In the genomic region with DNA sequence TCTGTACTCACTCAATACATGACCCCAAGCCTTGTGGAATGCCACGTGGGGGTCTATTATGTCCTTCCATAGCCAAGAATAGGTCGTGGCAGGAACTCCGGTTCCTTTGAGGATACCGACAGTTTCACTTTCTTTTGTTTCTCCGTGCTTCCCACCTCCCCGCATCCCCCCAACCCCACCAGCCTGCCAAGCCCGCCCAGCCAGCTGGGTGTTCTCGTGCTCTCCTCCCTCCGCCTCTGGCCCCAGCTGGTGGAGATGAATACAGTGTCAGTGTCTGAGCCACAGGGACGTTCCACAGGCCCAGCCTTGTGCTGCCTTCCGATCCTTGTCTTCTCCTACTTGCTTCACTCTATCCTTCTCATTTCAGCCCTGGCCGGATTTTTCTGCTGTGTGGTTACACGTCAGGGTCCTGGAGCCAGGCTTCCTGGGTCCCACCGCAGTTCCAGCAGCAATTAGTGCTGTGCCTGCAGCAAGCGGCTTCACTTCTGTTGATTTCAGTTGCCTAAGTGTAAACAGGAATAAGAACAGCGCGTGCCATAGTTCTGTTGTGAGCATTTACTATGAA, we compare ENCODE assay signal across 1 cellular context.
TF ChIP-seq lines count a peak whose summit lies in the region.

No MANE protein-coding gene starts in this region.

TF ChIP-seq in K562, 482 proteins besides CTCF, POLR2A, EP300 and RAD21 (continues in another document):
- TF ChIP-seq ZFX (CRISPR knock-in tag; IDR thresholded peaks at IDR 0.05) (peak; percentile 42), MAFF (IDR thresholded peaks at IDR 0.05; ENCODE audit: low read length) (no peak), SIN3A (IDR thresholded peaks at IDR 0.05; ENCODE audit: borderline replicate concordance in 2 of 2, control insufficient read depth in 1 of 2, low read depth in 2 of 2, low read length in 2 of 2) (peak; percentile 60 to 83; a peak in 2 of 4 replicates), ZNF174 (CRISPR knock-in tag; IDR thresholded peaks at IDR 0.05) (no peak), ZNF589 (CRISPR knock-in tag; IDR thresholded peaks at IDR 0.05; ENCODE audit: low read depth) (0 out of 2 replicates have a peak, but pooled peaks have one; percentile 10), HDAC6 (IDR thresholded peaks at IDR 0.05; ENCODE audit: low read depth, low read length) (no peak), MYNN (IDR thresholded peaks at IDR 0.05) (peak; percentile 14; the same call in 1 of the 2 replicates), MYNN (CRISPR knock-in tag; IDR thresholded peaks at IDR 0.05) (no peak), DIDO1 (tag; IDR thresholded peaks at IDR 0.05; ENCODE audit: low read depth) (no peak), HDAC1 (IDR thresholded peaks at IDR 0.05) (peak in 1 of 2 experiments; percentile 52; a peak in 1 of 4 replicates), MCM3 (IDR thresholded peaks at IDR 0.05) (no peak), BHLHE40 (IDR thresholded peaks at IDR 0.05; ENCODE audit: low read length) (peak; percentile 66), NONO (IDR thresholded peaks at IDR 0.05; ENCODE audit: low read depth in 2 of 2, low read length in 1 of 2) (no peak), ZNF121 (CRISPR knock-in tag; conservative IDR thresholded peaks at IDR 0.05) (no peak), ETV1 (tag; conservative IDR thresholded peaks at IDR 0.05; ENCODE audit: low read depth) (no peak), NFIC (IDR thresholded peaks at IDR 0.05) (0 out of 2 replicates have a peak, but pooled peaks have one; percentile 10), TAF7 (tag; IDR thresholded peaks at IDR 0.05) (no peak), MYC (IDR thresholded peaks at IDR 0.05; ENCODE audit: low read depth, low read length) (no peak), MYC (CRISPR knock-in tag; IDR thresholded peaks at IDR 0.05; ENCODE audit: borderline replicate concordance, low read depth) (no peak), PHF20 (IDR thresholded peaks at IDR 0.05; ENCODE audit: partially characterized antibody) (peak; percentile 9), POLR2H (tag; IDR thresholded peaks at IDR 0.05; ENCODE audit: low read depth) (no peak)
- TF ChIP-seq, protein P1, sequence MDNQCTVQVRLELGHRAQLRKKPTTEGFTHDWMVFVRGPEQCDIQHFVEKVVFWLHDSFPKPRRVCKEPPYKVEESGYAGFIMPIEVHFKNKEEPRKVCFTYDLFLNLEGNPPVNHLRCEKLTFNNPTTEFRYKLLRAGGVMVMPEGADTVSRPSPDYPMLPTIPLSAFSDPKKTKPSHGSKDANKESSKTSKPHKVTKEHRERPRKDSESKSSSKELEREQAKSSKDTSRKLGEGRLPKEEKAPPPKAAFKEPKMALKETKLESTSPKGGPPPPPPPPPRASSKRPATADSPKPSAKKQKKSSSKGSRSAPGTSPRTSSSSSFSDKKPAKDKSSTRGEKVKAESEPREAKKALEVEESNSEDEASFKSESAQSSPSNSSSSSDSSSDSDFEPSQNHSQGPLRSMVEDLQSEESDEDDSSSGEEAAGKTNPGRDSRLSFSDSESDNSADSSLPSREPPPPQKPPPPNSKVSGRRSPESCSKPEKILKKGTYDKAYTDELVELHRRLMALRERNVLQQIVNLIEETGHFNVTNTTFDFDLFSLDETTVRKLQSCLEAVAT (IDR thresholded peaks at IDR 0.05), result peak in 1 of 2 experiments; percentile 77; a peak in 2 of 4 replicates
- TF ChIP-seq, protein P2, sequence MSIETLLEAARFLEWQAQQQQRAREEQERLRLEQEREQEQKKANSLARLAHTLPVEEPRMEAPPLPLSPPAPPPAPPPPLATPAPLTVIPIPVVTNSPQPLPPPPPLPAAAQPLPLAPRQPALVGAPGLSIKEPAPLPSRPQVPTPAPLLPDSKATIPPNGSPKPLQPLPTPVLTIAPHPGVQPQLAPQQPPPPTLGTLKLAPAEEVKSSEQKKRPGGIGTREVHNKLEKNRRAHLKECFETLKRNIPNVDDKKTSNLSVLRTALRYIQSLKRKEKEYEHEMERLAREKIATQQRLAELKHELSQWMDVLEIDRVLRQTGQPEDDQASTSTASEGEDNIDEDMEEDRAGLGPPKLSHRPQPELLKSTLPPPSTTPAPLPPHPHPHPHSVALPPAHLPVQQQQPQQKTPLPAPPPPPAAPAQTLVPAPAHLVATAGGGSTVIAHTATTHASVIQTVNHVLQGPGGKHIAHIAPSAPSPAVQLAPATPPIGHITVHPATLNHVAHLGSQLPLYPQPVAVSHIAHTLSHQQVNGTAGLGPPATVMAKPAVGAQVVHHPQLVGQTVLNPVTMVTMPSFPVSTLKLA (conservative IDR thresholded peaks at IDR 0.05), result peak in 1 of 2 experiments; percentile 55; a peak in 1 of 4 replicates
- TF ChIP-seq, protein P3, sequence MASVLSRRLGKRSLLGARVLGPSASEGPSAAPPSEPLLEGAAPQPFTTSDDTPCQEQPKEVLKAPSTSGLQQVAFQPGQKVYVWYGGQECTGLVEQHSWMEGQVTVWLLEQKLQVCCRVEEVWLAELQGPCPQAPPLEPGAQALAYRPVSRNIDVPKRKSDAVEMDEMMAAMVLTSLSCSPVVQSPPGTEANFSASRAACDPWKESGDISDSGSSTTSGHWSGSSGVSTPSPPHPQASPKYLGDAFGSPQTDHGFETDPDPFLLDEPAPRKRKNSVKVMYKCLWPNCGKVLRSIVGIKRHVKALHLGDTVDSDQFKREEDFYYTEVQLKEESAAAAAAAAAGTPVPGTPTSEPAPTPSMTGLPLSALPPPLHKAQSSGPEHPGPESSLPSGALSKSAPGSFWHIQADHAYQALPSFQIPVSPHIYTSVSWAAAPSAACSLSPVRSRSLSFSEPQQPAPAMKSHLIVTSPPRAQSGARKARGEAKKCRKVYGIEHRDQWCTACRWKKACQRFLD (CRISPR knock-in tag; IDR thresholded peaks at IDR 0.05), result 0 out of 2 replicates have a peak, but pooled peaks have one; percentile 41
- TF ChIP-seq, protein P4, sequence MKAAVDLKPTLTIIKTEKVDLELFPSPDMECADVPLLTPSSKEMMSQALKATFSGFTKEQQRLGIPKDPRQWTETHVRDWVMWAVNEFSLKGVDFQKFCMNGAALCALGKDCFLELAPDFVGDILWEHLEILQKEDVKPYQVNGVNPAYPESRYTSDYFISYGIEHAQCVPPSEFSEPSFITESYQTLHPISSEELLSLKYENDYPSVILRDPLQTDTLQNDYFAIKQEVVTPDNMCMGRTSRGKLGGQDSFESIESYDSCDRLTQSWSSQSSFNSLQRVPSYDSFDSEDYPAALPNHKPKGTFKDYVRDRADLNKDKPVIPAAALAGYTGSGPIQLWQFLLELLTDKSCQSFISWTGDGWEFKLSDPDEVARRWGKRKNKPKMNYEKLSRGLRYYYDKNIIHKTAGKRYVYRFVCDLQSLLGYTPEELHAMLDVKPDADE (conservative IDR thresholded peaks at IDR 0.05; ENCODE audit: control insufficient read depth, low read depth, low read length), result 0 out of 2 replicates have a peak, but pooled peaks have one; percentile 39
- TF ChIP-seq, protein P5, sequence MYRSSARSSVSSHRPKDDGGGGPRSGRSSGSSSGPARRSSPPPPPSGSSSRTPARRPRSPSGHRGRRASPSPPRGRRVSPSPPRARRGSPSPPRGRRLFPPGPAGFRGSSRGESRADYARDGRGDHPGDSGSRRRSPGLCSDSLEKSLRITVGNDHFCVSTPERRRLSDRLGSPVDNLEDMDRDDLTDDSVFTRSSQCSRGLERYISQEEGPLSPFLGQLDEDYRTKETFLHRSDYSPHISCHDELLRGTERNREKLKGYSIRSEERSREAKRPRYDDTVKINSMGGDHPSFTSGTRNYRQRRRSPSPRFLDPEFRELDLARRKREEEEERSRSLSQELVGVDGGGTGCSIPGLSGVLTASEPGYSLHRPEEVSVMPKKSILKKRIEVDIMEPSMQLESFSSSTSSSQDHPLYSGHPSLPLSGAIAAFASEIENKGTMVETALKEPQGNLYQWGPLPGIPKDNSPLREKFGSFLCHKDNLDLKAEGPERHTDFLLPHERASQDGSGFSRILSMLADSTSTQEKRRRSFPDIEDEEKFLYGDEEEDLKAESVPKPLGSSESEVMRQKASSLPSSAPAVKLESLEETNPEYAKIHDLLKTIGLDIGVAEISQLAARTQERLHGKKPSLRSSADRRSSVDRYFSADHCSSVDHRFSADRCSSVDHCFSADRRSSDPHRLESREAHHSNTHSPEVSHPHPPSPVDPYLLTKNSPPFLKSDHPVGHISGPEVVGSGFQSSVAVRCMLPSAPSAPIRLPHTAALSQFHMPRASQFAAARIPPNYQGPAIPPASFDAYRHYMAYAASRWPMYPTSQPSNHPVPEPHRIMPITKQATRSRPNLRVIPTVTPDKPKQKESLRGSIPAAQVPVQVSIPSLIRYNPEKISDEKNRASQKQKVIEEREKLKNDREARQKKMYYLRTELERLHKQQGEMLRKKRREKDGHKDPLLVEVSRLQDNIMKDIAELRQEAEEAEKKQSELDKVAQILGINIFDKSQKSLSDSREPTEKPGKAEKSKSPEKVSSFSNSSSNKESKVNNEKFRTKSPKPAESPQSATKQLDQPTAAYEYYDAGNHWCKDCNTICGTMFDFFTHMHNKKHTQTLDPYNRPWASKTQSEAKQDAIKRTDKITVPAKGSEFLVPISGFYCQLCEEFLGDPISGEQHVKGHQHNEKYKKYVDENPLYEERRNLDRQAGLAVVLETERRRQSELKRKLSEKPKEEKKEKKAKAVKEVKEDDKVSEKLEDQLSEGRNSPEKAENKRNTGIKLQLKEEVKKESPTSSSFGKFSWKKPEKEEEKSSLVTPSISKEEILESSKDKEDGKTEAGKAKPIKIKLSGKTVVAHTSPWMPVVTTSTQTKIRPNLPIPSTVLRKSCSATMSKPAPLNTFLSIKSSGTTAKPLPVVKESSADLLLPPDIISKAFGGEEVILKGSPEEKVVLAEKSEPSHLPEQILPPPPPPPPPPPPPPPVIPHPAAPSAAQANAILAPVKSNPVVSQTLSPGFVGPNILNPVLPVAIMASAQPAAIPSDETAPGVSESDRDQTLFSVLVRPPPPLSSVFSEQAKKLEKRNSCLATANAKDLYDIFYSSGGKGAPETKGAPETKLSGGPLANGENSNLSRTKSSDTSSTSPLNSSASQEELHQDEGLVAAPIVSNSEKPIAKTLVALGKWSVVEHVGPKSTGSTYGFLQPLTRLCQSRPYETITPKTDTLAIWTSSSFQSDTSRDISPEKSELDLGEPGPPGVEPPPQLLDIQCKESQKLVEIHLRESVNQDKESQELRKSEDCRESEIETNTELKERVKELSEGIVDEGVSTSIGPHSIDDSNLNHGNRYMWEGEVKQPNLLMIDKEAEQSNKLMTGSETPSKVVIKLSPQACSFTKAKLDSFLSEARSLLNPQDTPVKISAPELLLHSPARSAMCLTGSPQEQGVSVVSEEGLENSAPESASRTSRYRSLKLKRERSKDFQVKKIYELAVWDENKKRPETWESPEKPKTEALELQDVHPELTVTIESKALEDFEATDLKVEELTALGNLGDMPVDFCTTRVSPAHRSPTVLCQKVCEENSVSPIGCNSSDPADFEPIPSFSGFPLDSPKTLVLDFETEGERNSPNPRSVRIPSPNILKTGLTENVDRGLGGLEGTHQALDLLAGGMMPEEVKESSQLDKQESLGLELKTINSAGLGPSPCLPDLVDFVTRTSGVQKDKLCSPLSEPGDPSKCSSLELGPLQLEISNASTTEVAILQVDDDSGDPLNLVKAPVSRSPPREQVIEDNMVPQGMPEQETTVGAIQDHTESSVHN (IDR thresholded peaks at IDR 0.05; ENCODE audit: borderline replicate concordance in 1 of 2, low read depth in 1 of 2), result peak in 1 of 2 experiments; percentile 93; a peak in 2 of 4 replicates
- TF ChIP-seq, protein P6, sequence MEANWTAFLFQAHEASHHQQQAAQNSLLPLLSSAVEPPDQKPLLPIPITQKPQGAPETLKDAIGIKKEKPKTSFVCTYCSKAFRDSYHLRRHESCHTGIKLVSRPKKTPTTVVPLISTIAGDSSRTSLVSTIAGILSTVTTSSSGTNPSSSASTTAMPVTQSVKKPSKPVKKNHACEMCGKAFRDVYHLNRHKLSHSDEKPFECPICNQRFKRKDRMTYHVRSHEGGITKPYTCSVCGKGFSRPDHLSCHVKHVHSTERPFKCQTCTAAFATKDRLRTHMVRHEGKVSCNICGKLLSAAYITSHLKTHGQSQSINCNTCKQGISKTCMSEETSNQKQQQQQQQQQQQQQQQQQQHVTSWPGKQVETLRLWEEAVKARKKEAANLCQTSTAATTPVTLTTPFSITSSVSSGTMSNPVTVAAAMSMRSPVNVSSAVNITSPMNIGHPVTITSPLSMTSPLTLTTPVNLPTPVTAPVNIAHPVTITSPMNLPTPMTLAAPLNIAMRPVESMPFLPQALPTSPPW (CRISPR knock-in tag; IDR thresholded peaks at IDR 0.05), result peak; percentile 58
- TF ChIP-seq, protein P7, sequence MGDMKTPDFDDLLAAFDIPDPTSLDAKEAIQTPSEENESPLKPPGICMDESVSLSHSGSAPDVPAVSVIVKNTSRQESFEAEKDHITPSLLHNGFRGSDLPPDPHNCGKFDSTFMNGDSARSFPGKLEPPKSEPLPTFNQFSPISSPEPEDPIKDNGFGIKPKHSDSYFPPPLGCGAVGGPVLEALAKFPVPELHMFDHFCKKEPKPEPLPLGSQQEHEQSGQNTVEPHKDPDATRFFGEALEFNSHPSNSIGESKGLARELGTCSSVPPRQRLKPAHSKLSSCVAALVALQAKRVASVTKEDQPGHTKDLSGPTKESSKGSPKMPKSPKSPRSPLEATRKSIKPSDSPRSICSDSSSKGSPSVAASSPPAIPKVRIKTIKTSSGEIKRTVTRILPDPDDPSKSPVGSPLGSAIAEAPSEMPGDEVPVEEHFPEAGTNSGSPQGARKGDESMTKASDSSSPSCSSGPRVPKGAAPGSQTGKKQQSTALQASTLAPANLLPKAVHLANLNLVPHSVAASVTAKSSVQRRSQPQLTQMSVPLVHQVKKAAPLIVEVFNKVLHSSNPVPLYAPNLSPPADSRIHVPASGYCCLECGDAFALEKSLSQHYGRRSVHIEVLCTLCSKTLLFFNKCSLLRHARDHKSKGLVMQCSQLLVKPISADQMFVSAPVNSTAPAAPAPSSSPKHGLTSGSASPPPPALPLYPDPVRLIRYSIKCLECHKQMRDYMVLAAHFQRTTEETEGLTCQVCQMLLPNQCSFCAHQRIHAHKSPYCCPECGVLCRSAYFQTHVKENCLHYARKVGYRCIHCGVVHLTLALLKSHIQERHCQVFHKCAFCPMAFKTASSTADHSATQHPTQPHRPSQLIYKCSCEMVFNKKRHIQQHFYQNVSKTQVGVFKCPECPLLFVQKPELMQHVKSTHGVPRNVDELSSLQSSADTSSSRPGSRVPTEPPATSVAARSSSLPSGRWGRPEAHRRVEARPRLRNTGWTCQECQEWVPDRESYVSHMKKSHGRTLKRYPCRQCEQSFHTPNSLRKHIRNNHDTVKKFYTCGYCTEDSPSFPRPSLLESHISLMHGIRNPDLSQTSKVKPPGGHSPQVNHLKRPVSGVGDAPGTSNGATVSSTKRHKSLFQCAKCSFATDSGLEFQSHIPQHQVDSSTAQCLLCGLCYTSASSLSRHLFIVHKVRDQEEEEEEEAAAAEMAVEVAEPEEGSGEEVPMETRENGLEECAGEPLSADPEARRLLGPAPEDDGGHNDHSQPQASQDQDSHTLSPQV (IDR thresholded peaks at IDR 0.05), result 0 out of 2 replicates have a peak, but pooled peaks have one; percentile 1
- TF ChIP-seq, protein P8, sequence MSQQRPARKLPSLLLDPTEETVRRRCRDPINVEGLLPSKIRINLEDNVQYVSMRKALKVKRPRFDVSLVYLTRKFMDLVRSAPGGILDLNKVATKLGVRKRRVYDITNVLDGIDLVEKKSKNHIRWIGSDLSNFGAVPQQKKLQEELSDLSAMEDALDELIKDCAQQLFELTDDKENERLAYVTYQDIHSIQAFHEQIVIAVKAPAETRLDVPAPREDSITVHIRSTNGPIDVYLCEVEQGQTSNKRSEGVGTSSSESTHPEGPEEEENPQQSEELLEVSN (IDR thresholded peaks at IDR 0.05; ENCODE audit: borderline replicate concordance in 1 of 2, extremely low read depth in 1 of 2, insufficient read depth in 1 of 2, insufficient read length in 1 of 2, low read depth in 1 of 2, low read length in 1 of 2, poor library complexity in 1 of 2, severe bottlenecking in 1 of 2), result peak in 1 of 2 experiments; percentile 44
- TF ChIP-seq, protein P9, sequence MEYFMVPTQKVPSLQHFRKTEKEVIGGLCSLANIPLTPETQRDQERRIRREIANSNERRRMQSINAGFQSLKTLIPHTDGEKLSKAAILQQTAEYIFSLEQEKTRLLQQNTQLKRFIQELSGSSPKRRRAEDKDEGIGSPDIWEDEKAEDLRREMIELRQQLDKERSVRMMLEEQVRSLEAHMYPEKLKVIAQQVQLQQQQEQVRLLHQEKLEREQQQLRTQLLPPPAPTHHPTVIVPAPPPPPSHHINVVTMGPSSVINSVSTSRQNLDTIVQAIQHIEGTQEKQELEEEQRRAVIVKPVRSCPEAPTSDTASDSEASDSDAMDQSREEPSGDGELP (CRISPR knock-in tag; IDR thresholded peaks at IDR 0.05; ENCODE audit: borderline replicate concordance), result peak; percentile 95
